ENCODE assay signal across 8 cellular contexts in the genomic region with DNA sequence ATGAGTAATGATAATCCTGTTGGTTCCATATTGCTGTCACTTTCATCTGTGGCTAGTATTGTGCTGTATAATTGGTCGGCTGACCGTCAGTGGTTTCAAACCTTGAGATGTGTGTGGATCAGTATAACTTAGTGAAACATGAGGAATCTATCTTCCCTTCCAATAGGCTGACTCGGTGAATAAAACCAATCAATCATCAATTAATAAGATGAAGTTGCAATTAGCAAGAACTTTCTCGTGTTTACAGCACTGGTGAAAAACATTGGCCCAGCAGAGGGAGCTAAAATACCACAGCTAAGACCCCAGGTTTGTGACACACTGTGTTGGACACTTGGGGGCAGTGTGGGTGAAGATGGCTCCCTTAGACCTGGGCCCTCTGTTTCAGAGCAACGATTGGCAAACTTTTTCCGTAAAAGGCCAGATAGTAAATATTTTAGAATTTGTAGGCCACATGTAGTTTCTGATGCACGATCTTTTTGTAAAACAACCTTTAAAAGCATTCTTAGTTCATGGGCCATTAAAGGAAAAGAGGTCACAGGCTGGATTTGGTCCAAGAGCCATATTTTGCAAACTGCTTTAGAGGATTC. TPM values are rescaled to one million over a fixed set of nuclear protein-coding genes. Genes with fewer than 3 reads are reported as not detected.
DNase-seq lines count a peak whose midpoint lies in the region; ATAC-seq, FAIRE-seq and TF ChIP-seq lines count a peak whose summit lies in the region.

No MANE protein-coding gene starts in this region.

- POLR2A ChIA-PET in endothelial cell of umbilical vein (lab: Charles Lee), result no interaction called here

- CTCF ChIA-PET in endothelial cell of umbilical vein (lab: Charles Lee), result interaction anchor here (0.7 to 5.7 kb wide), 32 partner anchors 9 to 391 kb away, joined by 3 to 127 read pairs (median 4); a partner anchor contains a TSS

- no peaks in the 10 kb centered on the region for H3K9me1 ChIP-seq in endothelial cell of umbilical vein (replicated peaks; ENCODE audit: control insufficient read depth, extremely low read depth, insufficient read depth, low read length)

- dilution Hi-C loops in endothelial cell of umbilical vein (cut with MboI; ENCODE audit: extremely low pct_ligation_motif_present, low sequenced_read_pairs), result no loop called here

- H3K9ac ChIP-seq in endothelial cell of umbilical vein (replicated peaks; ENCODE audit: extremely low read depth, insufficient read depth, low read length), result peak overlapping the region; percentile 4

- no peaks in the 10 kb centered on the region for H3K9me3 ChIP-seq in endothelial cell of umbilical vein (replicated peaks; ENCODE audit: control insufficient read depth, insufficient read depth, low read length)

- H3K27ac ChIP-seq in endothelial cell of umbilical vein (ENCODE audit: insufficient read depth, low read depth, low read length), result peak overlapping the region; percentile 10

- TF ChIP-seq CTCF in D721Med (IDR thresholded peaks at IDR 0.05; ENCODE audit: insufficient read depth, missing control alignments) (peak; percentile 100), endothelial cell of umbilical vein (IDR thresholded peaks at IDR 0.05; ENCODE audit: extremely low read depth in 1 of 2, insufficient read depth in 1 of 2, low read depth in 1 of 2, low read length in 2 of 2) (peak; percentile 94 to 96)

- H4K20me1 ChIP-seq in endothelial cell of umbilical vein (replicated peaks; ENCODE audit: control insufficient read depth, extremely low read depth, insufficient read depth, low read length), result no peaks in the 10 kb centered on the region

- H3K4me2 ChIP-seq in endothelial cell of umbilical vein (ENCODE audit: insufficient read depth, low read length), result no peak overlapping the region

- H3K27me3 ChIP-seq in endothelial cell of umbilical vein (ENCODE audit: control insufficient read depth in 2 of 2, insufficient read depth in 2 of 2, low read length in 2 of 2), result no peaks in the 10 kb centered on the region

- intact Hi-C loops in endothelial cell of umbilical vein (cut with micrococcal nuclease), result loop anchor here (1.0 to 5.0 kb wide), 10 partner anchors 41 to 728 kb away; a partner anchor contains a TSS

- no TSS peak for BruUV-seq in endothelial cell of umbilical vein (replicated peaks; lab: Mats Ljungman, UMichigan)

- H3K4me1 ChIP-seq in endothelial cell of umbilical vein (ENCODE audit: control insufficient read depth, extremely low read depth, insufficient read depth, low read length), result peaks cover 15% of the 10 kb centered on the region

- FAIRE-seq in D721Med (lab: Jason Lieb, UNC) (peak; percentile 93), endothelial cell of umbilical vein (lab: Jason Lieb, UNC) (peak; percentile 98)

- H3K79me2 ChIP-seq in endothelial cell of umbilical vein (ENCODE audit: control insufficient read depth, insufficient read depth, low read length), result no peaks in the 10 kb centered on the region

- H2AFZ ChIP-seq in endothelial cell of umbilical vein (ENCODE audit: low read depth, low read length), result peak overlapping the region; percentile 56

- no peak for TF ChIP-seq POLR2A in endothelial cell of umbilical vein (IDR thresholded peaks at IDR 0.05; ENCODE audit: low read depth, low read length)

- no peak overlapping the region for H3K4me3 ChIP-seq in endothelial cell of umbilical vein (replicated peaks in 1 of 3; ENCODE audit: insufficient read depth in 1 of 3, low read depth in 1 of 3, low read length in 3 of 3)

- DNase-seq in D721Med (ENCODE audit: insufficient read length, low spot score) (peak; percentile 39), HT-29 (ENCODE audit: low spot score) (peak; percentile 94), NOMO-1 treated with DMSO at 0.1 percent for 48 hours (lab: John Stamatoyannopoulos, UW; ENCODE audit: unreplicated experiment) (peak; percentile 60), endothelial cell of umbilical vein (ENCODE audit: low read depth, low spot score) (peak; percentile 87), myocyte (ENCODE audit: low read depth) (peak; percentile 93)
- peak; percentile 45 to 58 for DNase-seq in activated CD8-positive, alpha-beta memory T cell treated with anti-CD3 and anti-CD28 coated beads for 4 hours (ENCODE audit: low read depth in 2 of 2)
- DNase-seq in stimulated activated CD8-positive, alpha-beta memory T cell treated with anti-CD3 and anti-CD28 coated beads, Interleukin-7, amount 100 ng/mL, for 4 hours (ENCODE audit: low read depth in 2 of 2), result peak; percentile 56 to 68

- ATAC-seq in GM21381 (IDR thresholded peaks at IDR 0.05; ENCODE audit: unreplicated experiment), result peak; percentile 97

- no peaks in the 10 kb centered on the region for H3K36me3 ChIP-seq in endothelial cell of umbilical vein (ENCODE audit: control insufficient read depth in 2 of 2, extremely low read depth in 1 of 2, insufficient read depth in 2 of 2, low read length in 2 of 2)

TF ChIP-seq in endothelial cell of umbilical vein, 7 proteins besides CTCF, POLR2A, EP300 and RAD21:
- TF ChIP-seq JUN (IDR thresholded peaks at IDR 0.05; ENCODE audit: borderline replicate concordance, insufficient read depth, insufficient read length, low read depth) (no peak), POLR2AphosphoS5 (IDR thresholded peaks at IDR 0.05; ENCODE audit: insufficient read depth, low read depth, low read length) (no peak), EZH2 (IDR thresholded peaks at IDR 0.05; ENCODE audit: borderline replicate concordance, low read depth, low read length, severe bottlenecking) (no peak), GATA2 (IDR thresholded peaks at IDR 0.05; ENCODE audit: insufficient read depth, insufficient read length, low read depth, low read length) (no peak), FOS (IDR thresholded peaks at IDR 0.05; ENCODE audit: borderline replicate concordance, insufficient read depth, low read length) (no peak), MYC (IDR thresholded peaks at IDR 0.05; ENCODE audit: low read depth, low read length) (no peak)
- TF ChIP-seq, protein P1, sequence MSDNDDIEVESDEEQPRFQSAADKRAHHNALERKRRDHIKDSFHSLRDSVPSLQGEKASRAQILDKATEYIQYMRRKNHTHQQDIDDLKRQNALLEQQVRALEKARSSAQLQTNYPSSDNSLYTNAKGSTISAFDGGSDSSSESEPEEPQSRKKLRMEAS (IDR thresholded peaks at IDR 0.05; ENCODE audit: insufficient read depth, insufficient read length), result no peak
TF ChIP-seq in endothelial cell of umbilical vein: peak in this region for 0.

RNA-seq across cellular contexts. Expression of a gene that starts 47.8 kb away (rescaled TPM):
- not detected in 2 replicates for total RNA-seq in HT-29 (2014; rRNA removed; shearing (Covaris generic))
- not detected in 2 replicates for total RNA-seq in endothelial cell of umbilical vein
- polyA plus RNA-seq in endothelial cell of umbilical vein, result not detected in 2 replicates
- polyA plus RNA-seq in endothelial cell of umbilical vein (2011; cell fraction: cytosol; rRNA removed), result not detected in 2 replicates
- polyA plus RNA-seq in endothelial cell of umbilical vein (2011; cell fraction: nucleus; rRNA removed), result not detected in 2 replicates
- not detected in 2 replicates for polyA plus RNA-seq in endothelial cell of umbilical vein (2012)
- not detected in 2 replicates for polyA minus RNA-seq in endothelial cell of umbilical vein
- not detected for polyA minus RNA-seq in endothelial cell of umbilical vein (2011; cell fraction: cytosol; rRNA and poly(A)+ RNA removed)
- not detected in 2 replicates for polyA minus RNA-seq in endothelial cell of umbilical vein (2011; cell fraction: nucleus; rRNA and poly(A)+ RNA removed)
- total RNA-seq in myocyte, result not detected in 2 replicates
- not detected for polyA plus RNA-seq in myocyte (2012)

Comparison
In these comparisons a context has a peak if more than half of its experiments do, and no peak if none do; other contexts are left out.
1. DNase-seq: peak in every context shown above with its lines; median percentile 94 in HT-29; 93 in myocyte; 87 in endothelial cell of umbilical vein; 62 in stimulated activated CD8-positive, alpha-beta memory T cell treated with anti-CD3 and anti-CD28 coated beads, Interleukin-7, amount 100 ng/mL, for 4 hours; 60 in NOMO-1 treated with DMSO at 0.1 percent for 48 hours; 52 in activated CD8-positive, alpha-beta memory T cell treated with anti-CD3 and anti-CD28 coated beads for 4 hours; 39 in D721Med.